27 cellular contexts compared by ENCODE assay signal in the genomic region with DNA sequence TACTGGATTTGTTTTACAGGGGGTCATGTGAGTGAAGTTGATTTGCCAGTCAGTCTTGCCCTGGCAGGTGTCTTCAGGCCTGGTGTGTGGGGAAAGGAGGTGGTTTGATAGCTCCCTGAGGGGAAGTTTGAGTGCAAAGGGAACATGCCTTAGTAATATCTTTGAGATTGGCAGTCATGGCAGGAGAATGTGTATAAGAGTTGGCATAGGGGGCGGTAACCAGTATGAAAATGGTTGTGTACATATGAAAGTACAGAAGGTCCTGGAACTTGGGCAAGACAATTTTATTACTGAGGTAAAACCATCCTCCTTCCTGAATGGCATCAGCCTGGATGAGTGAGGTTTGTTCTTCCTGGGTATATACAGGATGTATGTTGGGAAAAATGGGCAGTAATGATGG. TPM values are rescaled to one million over a fixed set of nuclear protein-coding genes. Genes with fewer than 3 reads are reported as not detected.
"Had no signal": no experiment of that assay in that cellular context is flagged by ENCODE, and none has a peak within 500 bp of the region (broad histone marks: within the 10 kb centered on the region; RNA-seq: fewer than 3 reads in every experiment).

No MANE protein-coding gene starts in this region.

- H3K9me3 ChIP-seq: ascending aorta, body of pancreas had no signal

- H3K36me3 ChIP-seq: ascending aorta, cardiac muscle cell had no signal

- H3K4me1 ChIP-seq: ascending aorta, body of pancreas had no signal

- H3K27ac ChIP-seq: ascending aorta, body of pancreas, cardiac muscle cell, RWPE1 had no signal

- ATAC-seq: activated naive CD4-positive, alpha-beta T cell treated with anti-CD3 and anti-CD28 coated beads, Interleukin-2, amount 50 U/mL, for 72 hours; activated naive CD8-positive, alpha-beta T cell treated with anti-CD3 and anti-CD28 coated beads, Interleukin-2, amount 50 U/mL, for 24 hours; activated T-cell treated with anti-CD3 and anti-CD28 coated beads, Interleukin-2, amount 50 U/mL, for 4 hours; body of pancreas; Panc1; T-helper 17 cell had no signal

- DNase-seq: activated CD4-positive, alpha-beta memory T cell treated with anti-CD3 and anti-CD28 coated beads for 36 hours; activated CD4-positive, alpha-beta T cell treated with anti-CD3 and anti-CD28 coated beads, Interleukin-2, amount 10 ng/mL, durations not matched to agents 7 days and 5 days; activated CD4-positive, CD25-positive, alpha-beta regulatory T cell; activated CD8-positive, alpha-beta memory T cell treated with anti-CD3 and anti-CD28 coated beads for 24 hours; activated effector memory CD4-positive, alpha-beta T cell treated with anti-CD3 and anti-CD28 coated beads, Interleukin-2, amount 50 U/mL, for 16 hours; activated naive CD4-positive, alpha-beta T cell treated with Interleukin-2 at 50 U/mL for 16 hours; activated naive CD8-positive, alpha-beta T cell treated with anti-CD3 and anti-CD28 coated beads, Interleukin-2, amount 50 U/mL, for 24 hours; activated T-cell treated with anti-CD3 and anti-CD28 coated beads, Interleukin-2, amount 50 U/mL, for 4 hours; amniotic stem cell; body of pancreas; MM.1S; NCI-H1105 treated with DMSO at 0.1 percent for 48 hours; NCI-H1436 treated with DMSO at 0.1 percent for 48 hours; NCI-H187; NCI-H2081; NCI-H510A treated with DMSO at 0.1 percent for 48 hours; NCI-H69; NK-92 treated with Interleukin-12 subunit alpha and Interleukin-12 subunit beta, amount 100 ng/mL, for 24 hours; OCI-M1; SHP77 treated with DMSO at 0.1 percent for 48 hours; T-helper 17 cell; T-helper 9 cell had no signal

- H3K27me3 ChIP-seq: ascending aorta, body of pancreas, cardiac muscle cell had no signal

- H3K4me3 ChIP-seq: ascending aorta, body of pancreas, cardiac muscle cell had no signal

RNA-seq across cellular contexts. Expression of gene PLA2G5, which starts 37.6 kb away (rescaled TPM):
- total RNA-seq: activated CD4-positive, alpha-beta memory T cell treated with anti-CD3 and anti-CD28 coated beads for 36 hours; activated CD4-positive, alpha-beta T cell treated with anti-CD3 and anti-CD28 coated beads, Interleukin-2, amount 10 ng/mL, durations not matched to agents 7 days and 5 days; activated naive CD4-positive, alpha-beta T cell treated with anti-CD3 and anti-CD28 coated beads, Interleukin-2, amount 50 U/mL, for 72 hours; activated T-cell treated with anti-CD3 and anti-CD28 coated beads, Interleukin-2, amount 50 U/mL, for 4 hours; cardiac muscle cell; T-helper 17 cell had no signal
- polyA plus RNA-seq: cardiac muscle cell had no signal

RNA-seq across cellular contexts. Expression of gene PLA2G2A, which starts 53.0 kb away (rescaled TPM):
- total RNA-seq: activated CD4-positive, alpha-beta memory T cell treated with anti-CD3 and anti-CD28 coated beads for 36 hours; activated CD4-positive, alpha-beta T cell treated with anti-CD3 and anti-CD28 coated beads, Interleukin-2, amount 10 ng/mL, durations not matched to agents 7 days and 5 days; activated naive CD4-positive, alpha-beta T cell treated with anti-CD3 and anti-CD28 coated beads, Interleukin-2, amount 50 U/mL, for 72 hours; cardiac muscle cell; T-helper 17 cell had no signal
